Comparison of ENCODE assay signal across 1 cellular context in the genomic region with DNA sequence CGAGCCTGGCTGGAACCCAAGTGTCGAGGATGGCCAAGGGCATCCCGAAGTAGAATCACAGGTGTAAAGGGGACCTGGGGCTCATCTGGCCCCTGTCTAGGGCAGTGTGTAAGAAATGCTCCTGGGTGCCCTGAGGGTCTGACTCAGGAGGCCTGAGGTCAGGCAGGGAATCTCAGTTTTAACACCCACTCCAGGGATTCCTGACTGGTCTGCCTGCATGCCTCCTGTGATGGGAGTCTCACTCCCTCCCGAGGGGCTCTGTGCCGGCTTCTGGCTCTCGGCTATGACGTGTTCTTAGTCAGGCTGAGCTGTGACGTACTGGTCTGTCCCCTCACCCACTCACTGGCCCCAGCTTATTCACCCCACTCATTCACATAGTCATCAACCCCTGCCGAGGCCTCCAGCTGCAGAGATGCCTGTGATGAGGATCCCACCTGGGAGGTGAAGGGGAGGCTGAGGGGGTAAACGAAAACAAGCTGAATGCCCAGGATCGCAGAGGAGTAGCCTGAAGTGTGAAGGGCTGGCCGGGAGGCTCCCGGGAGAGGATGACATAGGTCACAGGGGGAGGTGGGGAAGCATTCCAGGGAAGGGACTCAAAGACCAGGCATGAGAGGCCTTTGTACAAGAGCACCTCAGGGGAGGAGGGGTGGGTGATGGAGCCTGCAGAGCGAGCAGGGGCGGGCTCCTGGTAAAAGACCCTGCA.
TF ChIP-seq lines count a peak whose summit lies in the region.

No MANE protein-coding gene starts in this region.

TF ChIP-seq in IMR-90, 13 proteins besides CTCF, POLR2A, EP300 and RAD21 (continued from another document):
- TF ChIP-seq, protein P1, sequence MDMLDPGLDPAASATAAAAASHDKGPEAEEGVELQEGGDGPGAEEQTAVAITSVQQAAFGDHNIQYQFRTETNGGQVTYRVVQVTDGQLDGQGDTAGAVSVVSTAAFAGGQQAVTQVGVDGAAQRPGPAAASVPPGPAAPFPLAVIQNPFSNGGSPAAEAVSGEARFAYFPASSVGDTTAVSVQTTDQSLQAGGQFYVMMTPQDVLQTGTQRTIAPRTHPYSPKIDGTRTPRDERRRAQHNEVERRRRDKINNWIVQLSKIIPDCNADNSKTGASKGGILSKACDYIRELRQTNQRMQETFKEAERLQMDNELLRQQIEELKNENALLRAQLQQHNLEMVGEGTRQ (IDR thresholded peaks at IDR 0.05; ENCODE audit: low read depth, low read length), result no peak
- TF ChIP-seq MAFK (IDR thresholded peaks at IDR 0.05; ENCODE audit: low read depth, low read length), result no peak
- TF ChIP-seq, protein P2, sequence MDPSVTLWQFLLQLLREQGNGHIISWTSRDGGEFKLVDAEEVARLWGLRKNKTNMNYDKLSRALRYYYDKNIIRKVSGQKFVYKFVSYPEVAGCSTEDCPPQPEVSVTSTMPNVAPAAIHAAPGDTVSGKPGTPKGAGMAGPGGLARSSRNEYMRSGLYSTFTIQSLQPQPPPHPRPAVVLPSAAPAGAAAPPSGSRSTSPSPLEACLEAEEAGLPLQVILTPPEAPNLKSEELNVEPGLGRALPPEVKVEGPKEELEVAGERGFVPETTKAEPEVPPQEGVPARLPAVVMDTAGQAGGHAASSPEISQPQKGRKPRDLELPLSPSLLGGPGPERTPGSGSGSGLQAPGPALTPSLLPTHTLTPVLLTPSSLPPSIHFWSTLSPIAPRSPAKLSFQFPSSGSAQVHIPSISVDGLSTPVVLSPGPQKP (IDR thresholded peaks at IDR 0.05; ENCODE audit: borderline replicate concordance, low read depth, low read length), result no peak
- peak; percentile 57; the same call in 1 of the 2 replicates for TF ChIP-seq BHLHE40 (IDR thresholded peaks at IDR 0.05; ENCODE audit: low read depth, low read length)
- TF ChIP-seq MXI1 (IDR thresholded peaks at IDR 0.05; ENCODE audit: borderline replicate concordance, low read depth, low read length), result no peak
- no peak for TF ChIP-seq RFX5 (IDR thresholded peaks at IDR 0.05; ENCODE audit: low read depth, low read length)
- TF ChIP-seq NFE2L2 (IDR thresholded peaks at IDR 0.05; ENCODE audit: low read depth, low read length), result no peak
- TF ChIP-seq RCOR1 (IDR thresholded peaks at IDR 0.05; ENCODE audit: insufficient replicate concordance, low read length), result peak; percentile 88
- peak; percentile 45 for TF ChIP-seq FOS (IDR thresholded peaks at IDR 0.05; ENCODE audit: low read depth, low read length)
- TF ChIP-seq CHD1 (IDR thresholded peaks at IDR 0.05; ENCODE audit: low read depth, low read length), result no peak
- no peak for TF ChIP-seq SMC3 (IDR thresholded peaks at IDR 0.05; ENCODE audit: low read depth, low read length)
- TF ChIP-seq CEBPB (IDR thresholded peaks at IDR 0.05; ENCODE audit: low read depth, low read length), result no peak
